In genomic region chr9:92119581-92119980, GRCh38 we compare ENCODE assay signal across 24 cellular contexts.
"Had no signal": no experiment of that assay in that cellular context is flagged by ENCODE, and none has a peak within 500 bp of the region (broad histone marks: within the 10 kb centered on the region; RNA-seq: fewer than 3 reads in every experiment).

No MANE protein-coding gene starts in this region.

- H3K4me1 ChIP-seq: testis had no signal

- H3K9me3 ChIP-seq: heart right ventricle, testis, vagina had no signal

- ATAC-seq: activated naive CD4-positive, alpha-beta T cell treated with anti-CD3 and anti-CD28 coated beads, Interleukin-2, amount 50 U/mL, for 72 hours; activated T-helper 17 cell treated with anti-CD3 and anti-CD28 coated beads, Interleukin-2, amount 50 U/mL, for 72 hours; heart right ventricle; left cardiac atrium; sciatic nerve; WTC11 had no signal

- H3K4me3 ChIP-seq: heart right ventricle, testis, vagina had no signal

- H3K36me3 ChIP-seq: brain microvascular endothelial cell, heart right ventricle, vagina had no signal

- H3K27me3 ChIP-seq: brain microvascular endothelial cell, heart right ventricle, testis, vagina had no signal

- H3K27ac ChIP-seq: brain microvascular endothelial cell, testis, vagina had no signal

- DNase-seq: activated T-cell treated with anti-CD3 and anti-CD28 coated beads, Interleukin-2, amount 50 U/mL, for 24 hours; aorta; brain microvascular endothelial cell; caudate nucleus; dermis blood vessel endothelial cell; effector CD8-positive, alpha-beta T cell; erythroblast; foreskin fibroblast; heart right ventricle; islet precursor cell; left cardiac atrium; nephron progenitor cell; nucleus accumbens; small intestine; stimulated activated CD4-positive, alpha-beta T cell treated with anti-CD3 and anti-CD28 coated beads, Interleukin-2, amount 100 ng/mL, for 48 hours; stimulated activated CD8-positive, alpha-beta memory T cell treated with anti-CD3 and anti-CD28 coated beads, Interleukin-4, amount 100 ng/mL, for 48 hours; stimulated activated naive CD4-positive, alpha-beta T cell; testis; trophoblast cell had no signal
